In the genomic region with DNA sequence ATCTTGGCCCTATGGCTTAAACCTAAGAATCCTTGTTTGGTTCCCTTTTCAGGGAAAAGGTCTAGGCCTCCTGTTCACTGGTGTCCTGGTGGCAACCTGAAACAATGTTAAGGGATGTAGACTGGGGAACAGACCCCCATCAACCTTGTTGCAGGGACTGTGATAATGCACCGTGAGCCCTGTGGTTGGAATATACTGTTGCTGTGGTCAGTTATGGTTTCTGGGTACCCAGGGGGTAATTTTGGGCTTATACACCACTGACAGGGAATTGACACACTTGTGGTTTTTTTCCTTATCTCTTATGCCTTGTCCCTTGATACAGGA, we compare ENCODE assay signal across 12 cellular contexts.
DNase-seq lines count a peak whose midpoint lies in the region; ATAC-seq and TF ChIP-seq lines count a peak whose summit lies in the region.
"Had no signal": no experiment of that assay in that cellular context is flagged by ENCODE, and none has a peak within 500 bp of the region (broad histone marks: within the 10 kb centered on the region; RNA-seq: fewer than 3 reads in every experiment).

No MANE protein-coding gene starts in this region.

- H3K4me2 ChIP-seq in Loucy (ENCODE audit: low read depth, low read length, poor library complexity, severe bottlenecking): peak overlapping the region; percentile 75

- in situ Hi-C loops in HAP-1 (cut with MboI; ENCODE audit: low sequenced_read_pairs): no loop called here

- peak overlapping the region; percentile 52 for H3K9ac ChIP-seq in Loucy (ENCODE audit: low read depth, low read length, poor library complexity, severe bottlenecking)

- H3K36me3 ChIP-seq in Loucy (ENCODE audit: insufficient read depth, low read length): no peaks in the 10 kb centered on the region
- H3K36me3 ChIP-seq in spleen: no peaks in the 10 kb centered on the region
- no peaks in the 10 kb centered on the region for H3K36me3 ChIP-seq in HAP-1 (replicated peaks)

- DNase-seq in activated CD4-positive, alpha-beta memory T cell treated with anti-CD3 and anti-CD28 coated beads, Interleukin-2, amount 10 ng/mL, durations not matched to agents 7 days and 5 days: no peak
- no peak for DNase-seq in activated CD4-positive, alpha-beta memory T cell treated with anti-CD3 and anti-CD28 coated beads for 36 hours
- no peak for DNase-seq in activated naive CD8-positive, alpha-beta T cell treated with anti-CD3 and anti-CD28 coated beads, Interleukin-2, amount 50 U/mL, for 24 hours
- DNase-seq in spleen (no peak), chondrocyte (ENCODE audit: low spot score) (no peak), DMS 273 treated with DMSO at 0.1 percent for 48 hours (lab: John Stamatoyannopoulos, UW) (no peak), HAP-1 (ENCODE audit: low spot score in 2 of 2) (no peak)
- DNase-seq: ACHN, HCEC 1CT, midbrain, NCI-H1105 had no signal

- POLR2A ChIA-PET in activated CD4-positive, alpha-beta memory T cell treated with anti-CD3 and anti-CD28 coated beads, Interleukin-2, amount 10 ng/mL, durations not matched to agents 7 days and 5 days (lab: Charles Lee): interaction anchor here (1.0 to 4.2 kb wide), 7 partner anchors 11 to 277 kb away, joined by 3 to 34 read pairs (median 9); partner anchors contain the start of genes WDR1 and ZNF518B
- POLR2A ChIA-PET in activated CD4-positive, alpha-beta memory T cell treated with anti-CD3 and anti-CD28 coated beads for 36 hours (lab: Charles Lee): no interaction called here

- H3K9me2 ChIP-seq in Loucy (replicated peaks; ENCODE audit: low read depth, low read length): no peaks in the 10 kb centered on the region

- H3K4me1 ChIP-seq in Loucy (ENCODE audit: insufficient read depth, low read length, poor library complexity, severe bottlenecking) (peaks cover 67% of the 10 kb centered on the region), spleen (peaks cover 0 to 29% (median 3%) of the 10 kb centered on the region in 6 donors), HAP-1 (no peaks in the 10 kb centered on the region)

- no peaks in the 10 kb centered on the region for H4K20me1 ChIP-seq in Loucy (ENCODE audit: insufficient read depth, low read length, poor library complexity, severe bottlenecking)

- 0 out of 2 replicates have a peak, but pooled peaks cover 4% of the 10 kb centered on the region for H3F3A ChIP-seq in Loucy (ENCODE audit: low read depth)

- H3K4me3 ChIP-seq in Loucy (ENCODE audit: low read length, poor library complexity, severe bottlenecking) (peak overlapping the region; percentile 54), spleen (peak overlapping the region in 1 of 8 donors; percentile 16), HAP-1 (no peak overlapping the region)

- peak overlapping the region; percentile 90 for H3K27ac Mint-ChIP-seq in activated CD4-positive, alpha-beta memory T cell treated with anti-CD3 and anti-CD28 coated beads, Interleukin-2, amount 10 ng/mL, durations not matched to agents 7 days and 5 days
- H3K27ac Mint-ChIP-seq in activated CD4-positive, alpha-beta memory T cell treated with anti-CD3 and anti-CD28 coated beads for 36 hours: no peak overlapping the region
- H3K27ac Mint-ChIP-seq in activated naive CD8-positive, alpha-beta T cell treated with anti-CD3 and anti-CD28 coated beads, Interleukin-2, amount 50 U/mL, for 24 hours: peak overlapping the region; percentile 91
- H3K27ac Mint-ChIP-seq in chondrocyte (ENCODE audit: unreplicated experiment): no peak overlapping the region

- H3K4me1 Mint-ChIP-seq in activated CD4-positive, alpha-beta memory T cell treated with anti-CD3 and anti-CD28 coated beads, Interleukin-2, amount 10 ng/mL, durations not matched to agents 7 days and 5 days: peaks cover 49% of the 10 kb centered on the region
- peaks cover 34% of the 10 kb centered on the region for H3K4me1 Mint-ChIP-seq in activated CD4-positive, alpha-beta memory T cell treated with anti-CD3 and anti-CD28 coated beads for 36 hours (ENCODE audit: low read depth)
- peaks cover 45% of the 10 kb centered on the region for H3K4me1 Mint-ChIP-seq in activated naive CD8-positive, alpha-beta T cell treated with anti-CD3 and anti-CD28 coated beads, Interleukin-2, amount 50 U/mL, for 24 hours
- H3K4me1 Mint-ChIP-seq in chondrocyte (ENCODE audit: low read depth): no peaks in the 10 kb centered on the region

- H3K4me3 Mint-ChIP-seq in activated CD4-positive, alpha-beta memory T cell treated with anti-CD3 and anti-CD28 coated beads, Interleukin-2, amount 10 ng/mL, durations not matched to agents 7 days and 5 days: no peak overlapping the region
- no peak overlapping the region for H3K4me3 Mint-ChIP-seq in activated CD4-positive, alpha-beta memory T cell treated with anti-CD3 and anti-CD28 coated beads for 36 hours
- no peak overlapping the region for H3K4me3 Mint-ChIP-seq in activated naive CD8-positive, alpha-beta T cell treated with anti-CD3 and anti-CD28 coated beads, Interleukin-2, amount 50 U/mL, for 24 hours
- no peak overlapping the region for H3K4me3 Mint-ChIP-seq in chondrocyte (ENCODE audit: unreplicated experiment)

- intact Hi-C loops in activated CD4-positive, alpha-beta memory T cell treated with anti-CD3 and anti-CD28 coated beads for 36 hours (cut with micrococcal nuclease): loop anchor here (5.0 to 10.0 kb wide), 3 partner anchors 64 to 1304 kb away; no protein-coding TSS in a partner anchor
- intact Hi-C loops in spleen (cut with DNase I; ENCODE audit: low total_unique reads): no loop called here

- peaks cover 29% of the 10 kb centered on the region for H3K36me3 Mint-ChIP-seq in activated CD4-positive, alpha-beta memory T cell treated with anti-CD3 and anti-CD28 coated beads, Interleukin-2, amount 10 ng/mL, durations not matched to agents 7 days and 5 days (ENCODE audit: low read depth)
- H3K36me3 Mint-ChIP-seq in activated CD4-positive, alpha-beta memory T cell treated with anti-CD3 and anti-CD28 coated beads for 36 hours: no peaks in the 10 kb centered on the region
- H3K36me3 Mint-ChIP-seq in activated naive CD8-positive, alpha-beta T cell treated with anti-CD3 and anti-CD28 coated beads, Interleukin-2, amount 50 U/mL, for 24 hours (ENCODE audit: low read depth): peaks cover 3% of the 10 kb centered on the region
- no peaks in the 10 kb centered on the region for H3K36me3 Mint-ChIP-seq in chondrocyte (ENCODE audit: low read depth)

- CTCF ChIA-PET in activated CD4-positive, alpha-beta memory T cell treated with anti-CD3 and anti-CD28 coated beads, Interleukin-2, amount 10 ng/mL, durations not matched to agents 7 days and 5 days (lab: Charles Lee): interaction anchor here (1.1 to 3.0 kb wide), 6 partner anchors 16 to 280 kb away, joined by 3 to 17 read pairs (median 7); partner anchors contain the start of gene WDR1
- CTCF ChIA-PET in activated CD4-positive, alpha-beta memory T cell treated with anti-CD3 and anti-CD28 coated beads for 36 hours (lab: Charles Lee): interaction anchor here (1.1 to 1.5 kb wide), 5 partner anchors 11 to 357 kb away, joined by 3 to 8 read pairs (median 4); partner anchors contain the start of gene WDR1

- H2AFZ ChIP-seq in Loucy (ENCODE audit: low read length): no peak overlapping the region

- H3K27me3 Mint-ChIP-seq in activated CD4-positive, alpha-beta memory T cell treated with anti-CD3 and anti-CD28 coated beads, Interleukin-2, amount 10 ng/mL, durations not matched to agents 7 days and 5 days: no peaks in the 10 kb centered on the region
- H3K27me3 Mint-ChIP-seq in activated CD4-positive, alpha-beta memory T cell treated with anti-CD3 and anti-CD28 coated beads for 36 hours: no peaks in the 10 kb centered on the region
- H3K27me3 Mint-ChIP-seq in activated naive CD8-positive, alpha-beta T cell treated with anti-CD3 and anti-CD28 coated beads, Interleukin-2, amount 50 U/mL, for 24 hours: peaks cover 2% of the 10 kb centered on the region
- peaks cover 9% of the 10 kb centered on the region for H3K27me3 Mint-ChIP-seq in chondrocyte (ENCODE audit: low read depth)

- H3K79me2 ChIP-seq in Loucy (ENCODE audit: insufficient read depth, low read length): no peaks in the 10 kb centered on the region

- peak overlapping the region in 7 of 8 donors; percentile 50 to 89 (median 70) for H3K27ac ChIP-seq in spleen

- H3K9me3 Mint-ChIP-seq in activated CD4-positive, alpha-beta memory T cell treated with anti-CD3 and anti-CD28 coated beads, Interleukin-2, amount 10 ng/mL, durations not matched to agents 7 days and 5 days: peaks cover 13% of the 10 kb centered on the region
- H3K9me3 Mint-ChIP-seq in activated CD4-positive, alpha-beta memory T cell treated with anti-CD3 and anti-CD28 coated beads for 36 hours: no peaks in the 10 kb centered on the region
- H3K9me3 Mint-ChIP-seq in activated naive CD8-positive, alpha-beta T cell treated with anti-CD3 and anti-CD28 coated beads, Interleukin-2, amount 50 U/mL, for 24 hours: peaks cover 10% of the 10 kb centered on the region
- H3K9me3 Mint-ChIP-seq in chondrocyte (ENCODE audit: low read depth): peaks cover 2% of the 10 kb centered on the region

- TF ChIP-seq CTCF in Loucy (conservative IDR thresholded peaks at IDR 0.05; ENCODE audit: low read length) (no peak), spleen (IDR thresholded peaks at IDR 0.05 in 8 of 11, conservative IDR thresholded peaks at IDR 0.05 in 3 of 11) (no peak), chondrocyte (IDR thresholded peaks at IDR 0.05) (no peak)

- ATAC-seq in activated naive CD8-positive, alpha-beta T cell treated with anti-CD3 and anti-CD28 coated beads, Interleukin-2, amount 50 U/mL, for 24 hours: no peak

- H3K27me3 ChIP-seq in Loucy (ENCODE audit: insufficient read depth, low read length, poor library complexity, severe bottlenecking) (no peaks in the 10 kb centered on the region), spleen (replicated peaks in 1 of 7) (no peaks in the 10 kb centered on the region), HAP-1 (ENCODE audit: low read depth) (no peaks in the 10 kb centered on the region)

- WGBS in spleen, 5 donors: 25 to 80% (median 36%) methylated on average over 1 of the region's 1 CpG

- H3K9me3 ChIP-seq in Loucy (ENCODE audit: insufficient read depth, low read depth, low read length) (no peaks in the 10 kb centered on the region), spleen (no peaks in the 10 kb centered on the region), HAP-1 (no peaks in the 10 kb centered on the region)

- no peak for TF ChIP-seq POLR2A in spleen (IDR thresholded peaks at IDR 0.05)

Comparison
In these comparisons a context has a peak if more than half of its experiments do, and no peak if none do; other contexts are left out.
1. H3K27ac Mint-ChIP-seq: peak in activated CD4-positive, alpha-beta memory T cell treated with anti-CD3 and anti-CD28 coated beads, Interleukin-2, amount 10 ng/mL, durations not matched to agents 7 days and 5 days (single experiment) and activated naive CD8-positive, alpha-beta T cell treated with anti-CD3 and anti-CD28 coated beads, Interleukin-2, amount 50 U/mL, for 24 hours (single experiment); none in activated CD4-positive, alpha-beta memory T cell treated with anti-CD3 and anti-CD28 coated beads for 36 hours (single experiment) and chondrocyte (single experiment).